14 cellular contexts compared by ENCODE assay signal in the genomic region with DNA sequence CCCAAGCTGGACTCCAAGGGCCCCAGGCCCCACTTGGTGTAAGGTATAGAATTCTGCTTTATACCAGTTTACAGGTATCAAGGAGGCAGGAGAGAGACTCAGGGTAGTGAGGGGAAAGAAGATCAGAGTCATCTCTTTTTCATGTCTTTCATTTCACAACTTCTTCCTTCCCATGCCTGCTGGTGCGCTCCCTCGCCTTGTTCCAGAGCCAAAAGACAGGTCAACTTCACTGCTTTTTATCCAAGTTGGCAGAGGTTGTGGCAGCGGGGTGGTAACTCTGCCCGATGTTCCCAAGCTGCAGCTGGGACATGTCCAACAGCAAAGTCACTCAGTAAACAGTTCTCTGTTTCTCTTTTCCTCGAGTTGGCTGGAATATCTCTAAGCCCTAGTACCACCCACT.
DNase-seq lines count a peak whose midpoint lies in the region; ATAC-seq and TF ChIP-seq lines count a peak whose summit lies in the region.
"Had no signal": no experiment of that assay in that cellular context is flagged by ENCODE, and none has a peak within 500 bp of the region (broad histone marks: within the 10 kb centered on the region; RNA-seq: fewer than 3 reads in every experiment).

No MANE protein-coding gene starts in this region.

- POLR2A ChIA-PET in OCI-LY7 (lab: Charles Lee), result no interaction called here
- POLR2A ChIA-PET in activated CD4-positive, alpha-beta T cell treated with anti-CD3 and anti-CD28 coated beads, Interleukin-2, amount 10 ng/mL, durations not matched to agents 7 days and 5 days (lab: Charles Lee), result no interaction called here

- H3K4me3 Mint-ChIP-seq in T-helper 17 cell, result no peak overlapping the region
- H3K4me3 Mint-ChIP-seq in activated CD4-positive, alpha-beta T cell treated with anti-CD3 and anti-CD28 coated beads, Interleukin-2, amount 10 ng/mL, durations not matched to agents 7 days and 5 days, result no peak overlapping the region
- H3K4me3 Mint-ChIP-seq: activated B cell treated with CpG ODN at 0.5 μM for 24 hours had no signal

- no peak overlapping the region for H3K4me2 ChIP-seq in OCI-LY7 (ENCODE audit: low read length)

- TF ChIP-seq POLR2A in esophagus muscularis mucosa (IDR thresholded peaks at IDR 0.05; ENCODE audit: low read depth), result no peak

- H3K36me3 ChIP-seq in OCI-LY7 (ENCODE audit: insufficient read depth, low read length) (no peaks in the 10 kb centered on the region), esophagus muscularis mucosa (no peaks in the 10 kb centered on the region)
- H3K36me3 ChIP-seq: lower lobe of right lung had no signal

- H3K9me3 Mint-ChIP-seq in activated CD4-positive, alpha-beta T cell treated with anti-CD3 and anti-CD28 coated beads, Interleukin-2, amount 10 ng/mL, durations not matched to agents 7 days and 5 days, result no peaks in the 10 kb centered on the region
- H3K9me3 Mint-ChIP-seq: activated B cell treated with CpG ODN at 0.5 μM for 24 hours had no signal

- DNase-seq in OCI-LY7 (ENCODE audit: low spot score) (no peak), esophagus muscularis mucosa (ENCODE audit: extremely low spot score) (no peak), middle frontal gyrus (ENCODE audit: extremely low spot score, low spot score) (peak; percentile 20), substantia nigra (lab: John Stamatoyannopoulos, UW) (peak in 36 of 49 donors; percentile 9 to 73 (median 42)), GOT3 (lab: John Stamatoyannopoulos, UW) (no peak), T-helper 17 cell (no peak), islet precursor cell (no peak)
- DNase-seq in activated CD4-positive, alpha-beta T cell treated with anti-CD3 and anti-CD28 coated beads, Interleukin-2, amount 10 ng/mL, durations not matched to agents 7 days and 5 days, result no peak
- DNase-seq: activated B cell treated with CpG ODN at 0.5 μM for 24 hours; Calu3; lower lobe of right lung; NCI-H1092; stimulated activated CD4-positive, alpha-beta T cell treated with anti-CD3 and anti-CD28 coated beads, Interleukin-4, amount 100 ng/mL, for 24 hours had no signal

- H3K27ac ChIP-seq in OCI-LY7 (ENCODE audit: low read depth, low read length, poor library complexity, severe bottlenecking), result no peak overlapping the region
- H3K27ac ChIP-seq in esophagus muscularis mucosa (replicated peaks in 1 of 4), result peak overlapping the region; percentile 73 to 79 (median 76)
- H3K27ac ChIP-seq in substantia nigra (ENCODE audit: low read depth, low read length, poor library complexity, severe bottlenecking), result peak overlapping the region; percentile 46
- H3K27ac ChIP-seq: epithelial cell of prostate, lower lobe of right lung had no signal

- no TSS peak for BruUV-seq in OCI-LY7 (replicated peaks; lab: Mats Ljungman, UMichigan)

- TF ChIP-seq EP300 in esophagus muscularis mucosa (IDR thresholded peaks at IDR 0.05), result no peak

- H3K9me2 ChIP-seq in OCI-LY7 (ENCODE audit: insufficient read depth, low read length), result no peaks in the 10 kb centered on the region

- intact Hi-C loops in OCI-LY7 (cut with micrococcal nuclease; ENCODE audit: unreplicated experiment) (no loop called here), esophagus muscularis mucosa (cut with DNase I) (loop anchor here (10.0 kb wide), 1 partner anchor 117 kb away; no protein-coding TSS in a partner anchor)

- H3K9me3 ChIP-seq in OCI-LY7 (ENCODE audit: low read length) (no peaks in the 10 kb centered on the region), esophagus muscularis mucosa (no peaks in the 10 kb centered on the region), T-helper 17 cell (ENCODE audit: control insufficient read depth, low read length, poor library complexity, severe bottlenecking) (no peaks in the 10 kb centered on the region)
- H3K9me3 ChIP-seq: lower lobe of right lung had no signal

- WGBS in esophagus muscularis mucosa, result 27% methylated on average over 5 of the region's 5 CpGs

- H3K4me3 ChIP-seq in OCI-LY7 (ENCODE audit: low read depth, low read length, poor library complexity, severe bottlenecking), result no peak overlapping the region
- peak overlapping the region in 1 of 4 donors; percentile 7 for H3K4me3 ChIP-seq in esophagus muscularis mucosa
- H3K4me3 ChIP-seq: lower lobe of right lung had no signal

- H3K36me3 Mint-ChIP-seq in T-helper 17 cell (ENCODE audit: low read depth), result no peaks in the 10 kb centered on the region
- no peaks in the 10 kb centered on the region for H3K36me3 Mint-ChIP-seq in activated CD4-positive, alpha-beta T cell treated with anti-CD3 and anti-CD28 coated beads, Interleukin-2, amount 10 ng/mL, durations not matched to agents 7 days and 5 days (ENCODE audit: low read depth)

- H3K79me2 ChIP-seq in OCI-LY7 (ENCODE audit: insufficient read depth, low read depth, low read length), result no peaks in the 10 kb centered on the region

- CTCF ChIA-PET in OCI-LY7 (lab: Charles Lee; ENCODE audit: unreplicated experiment), result no interaction called here
- CTCF ChIA-PET in activated CD4-positive, alpha-beta T cell treated with anti-CD3 and anti-CD28 coated beads, Interleukin-2, amount 10 ng/mL, durations not matched to agents 7 days and 5 days (lab: Charles Lee), result interaction anchor here (1.9 kb wide), 1 partner anchor 10 kb away, joined by 5 read pairs; no protein-coding TSS in a partner anchor

- no peaks in the 10 kb centered on the region for H3K4me1 Mint-ChIP-seq in T-helper 17 cell
- H3K4me1 Mint-ChIP-seq in activated CD4-positive, alpha-beta T cell treated with anti-CD3 and anti-CD28 coated beads, Interleukin-2, amount 10 ng/mL, durations not matched to agents 7 days and 5 days, result no peaks in the 10 kb centered on the region

- H3K27me3 ChIP-seq in esophagus muscularis mucosa, result no peaks in the 10 kb centered on the region

- no peaks in the 10 kb centered on the region for H4K20me1 ChIP-seq in OCI-LY7 (ENCODE audit: insufficient read depth, low read length)

- no peaks in the 10 kb centered on the region for H3K27me3 Mint-ChIP-seq in T-helper 17 cell
- H3K27me3 Mint-ChIP-seq in activated CD4-positive, alpha-beta T cell treated with anti-CD3 and anti-CD28 coated beads, Interleukin-2, amount 10 ng/mL, durations not matched to agents 7 days and 5 days, result peaks cover 5% of the 10 kb centered on the region
- H3K27me3 Mint-ChIP-seq: activated B cell treated with CpG ODN at 0.5 μM for 24 hours had no signal

- no peak overlapping the region for H3K27ac Mint-ChIP-seq in T-helper 17 cell
- H3K27ac Mint-ChIP-seq in activated CD4-positive, alpha-beta T cell treated with anti-CD3 and anti-CD28 coated beads, Interleukin-2, amount 10 ng/mL, durations not matched to agents 7 days and 5 days, result no peak overlapping the region
- H3K27ac Mint-ChIP-seq: activated B cell treated with CpG ODN at 0.5 μM for 24 hours had no signal

- H3K4me1 ChIP-seq in OCI-LY7 (ENCODE audit: insufficient read depth, low read length, poor library complexity, severe bottlenecking) (no peaks in the 10 kb centered on the region), esophagus muscularis mucosa (peaks cover 0 to 40% (median 30%) of the 10 kb centered on the region in 4 donors)

- H2AFZ ChIP-seq in OCI-LY7 (ENCODE audit: low read length), result 0 out of 2 replicates have a peak overlapping the region, but pooled peaks have one; percentile 4

- TF ChIP-seq CTCF in OCI-LY7 (conservative IDR thresholded peaks at IDR 0.05; ENCODE audit: low read length) (no peak), esophagus muscularis mucosa (IDR thresholded peaks at IDR 0.05) (no peak)

- ATAC-seq in T-helper 17 cell, result no peak

Comparison
In these comparisons a context has a peak if more than half of its experiments do, and no peak if none do; other contexts are left out.
1. DNase-seq: peak in middle frontal gyrus (single experiment) and substantia nigra (36 of 49); none in OCI-LY7 (single experiment), esophagus muscularis mucosa (single experiment), GOT3 (single experiment), T-helper 17 cell (0 of 3), islet precursor cell (single experiment) and activated CD4-positive, alpha-beta T cell treated with anti-CD3 and anti-CD28 coated beads, Interleukin-2, amount 10 ng/mL, durations not matched to agents 7 days and 5 days (single experiment).